ENCODE assay signal across 17 cellular contexts in the genomic region with DNA sequence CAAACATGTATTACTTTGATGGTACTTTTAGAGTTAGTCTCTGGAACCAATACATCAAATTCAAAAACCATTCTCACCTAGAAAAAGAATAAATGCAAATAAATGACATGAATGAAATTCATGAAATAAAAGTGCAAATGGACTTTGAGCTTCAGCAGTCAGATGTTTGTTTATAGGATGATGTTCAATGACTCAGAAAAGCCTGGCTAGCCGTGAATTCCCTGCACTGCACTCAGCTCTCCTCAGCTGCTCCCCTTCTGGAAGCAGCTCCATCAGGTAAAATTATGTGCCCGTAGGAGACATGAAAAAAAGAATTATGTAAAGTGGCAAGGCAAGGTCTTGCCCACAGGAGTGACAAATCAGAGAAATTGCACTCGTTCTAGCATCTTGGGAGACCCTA.
DNase-seq lines count a peak whose midpoint lies in the region; ATAC-seq, FAIRE-seq and TF ChIP-seq lines count a peak whose summit lies in the region.
"Had no signal": no experiment of that assay in that cellular context is flagged by ENCODE, and none has a peak within 500 bp of the region (broad histone marks: within the 10 kb centered on the region; RNA-seq: fewer than 3 reads in every experiment).

No MANE protein-coding gene starts in this region.

- no peaks in the 10 kb centered on the region for H3K9me3 ChIP-seq in astrocyte (ENCODE audit: insufficient read depth, low read depth, low read length)
- H3K9me3 ChIP-seq: ovary had no signal

- peak; percentile 47 for DNase-seq in ACHN
- peak; percentile 15 for DNase-seq in HPDE6-E6E7 (ENCODE audit: extremely low spot score)
- peak; percentile 61 for DNase-seq in astrocyte (ENCODE audit: low read depth)
- DNase-seq in iris pigment epithelial cell (ENCODE audit: low read depth) = peak; percentile 89
- no peak for DNase-seq in NCI-H2081 (lab: John Stamatoyannopoulos, UW)
- no peak for DNase-seq in mucosa of gallbladder (ENCODE audit: low spot score)
- DNase-seq: activated CD4-positive, alpha-beta T cell treated with anti-CD3 and anti-CD28 coated beads for 48 hours; activated naive CD8-positive, alpha-beta T cell treated with anti-CD3 and anti-CD28 coated beads, Interleukin-2, amount 10 ng/mL, durations not matched to agents 7 days and 5 days; activated T-cell treated with anti-CD3 and anti-CD28 coated beads, Interleukin-2, amount 50 U/mL, for 24 hours; NCI-H1105; NCI-H446; ovary; PC-9; stimulated activated CD4-positive, alpha-beta T cell treated with anti-CD3 and anti-CD28 coated beads, Interleukin-12 subunit alpha, Interleukin-12 subunit beta, amount 100 ng/mL, for 4 hours had no signal

- peak overlapping the region; percentile 65 for H3K9ac ChIP-seq in astrocyte (ENCODE audit: low read length)

- peak; percentile 66 for FAIRE-seq in astrocyte (lab: Jason Lieb, UNC)

- no peak for TF ChIP-seq CTCF in astrocyte (IDR thresholded peaks at IDR 0.05; ENCODE audit: insufficient read depth, low read depth, low read length)

- peak overlapping the region; percentile 6 for H3K4me3 Mint-ChIP-seq in astrocyte (ENCODE audit: unreplicated experiment)
- H3K4me3 Mint-ChIP-seq in stimulated activated memory B cell treated with anti-CD40 and anti-IgM and Interleukin-4, amounts not matched to agents 10 μg/mL and 1 μg/mL and 100 μg/mL, for 72 hours = no peak overlapping the region
- H3K4me3 Mint-ChIP-seq: activated naive CD8-positive, alpha-beta T cell treated with anti-CD3 and anti-CD28 coated beads, Interleukin-2, amount 10 ng/mL, durations not matched to agents 7 days and 5 days; activated T-cell treated with anti-CD3 and anti-CD28 coated beads, Interleukin-2, amount 50 U/mL, for 24 hours; dendritic cell treated with granulocyte-macrophage colony-stimulating factor and Interleukin-4, amounts not matched to agents 40 ng/mL and 50 ng/mL, for 4 days had no signal

- H3K27me3 Mint-ChIP-seq in astrocyte (ENCODE audit: low read depth, unreplicated experiment) = no peaks in the 10 kb centered on the region
- no peaks in the 10 kb centered on the region for H3K27me3 Mint-ChIP-seq in stimulated activated memory B cell treated with anti-CD40 and anti-IgM and Interleukin-4, amounts not matched to agents 10 μg/mL and 1 μg/mL and 100 μg/mL, for 72 hours
- H3K27me3 Mint-ChIP-seq: activated naive CD8-positive, alpha-beta T cell treated with anti-CD3 and anti-CD28 coated beads, Interleukin-2, amount 10 ng/mL, durations not matched to agents 7 days and 5 days; activated T-cell treated with anti-CD3 and anti-CD28 coated beads, Interleukin-2, amount 50 U/mL, for 24 hours; dendritic cell treated with granulocyte-macrophage colony-stimulating factor and Interleukin-4, amounts not matched to agents 40 ng/mL and 50 ng/mL, for 4 days had no signal

- no peak overlapping the region for H3K4me3 ChIP-seq in astrocyte (ENCODE audit: insufficient read depth, low read depth, low read length)
- H3K4me3 ChIP-seq: ovary, PC-9 had no signal

- in situ Hi-C loops in ACHN (cut with HindIII; ENCODE audit: low pct_ligation_motif_present, low pct_unique_long_range_greater_than_20kb, low sequenced_read_pairs) = no loop called here

- H3K9me3 Mint-ChIP-seq in astrocyte (ENCODE audit: unreplicated experiment) = peaks cover 3% of the 10 kb centered on the region
- peaks cover 6% of the 10 kb centered on the region for H3K9me3 Mint-ChIP-seq in stimulated activated memory B cell treated with anti-CD40 and anti-IgM and Interleukin-4, amounts not matched to agents 10 μg/mL and 1 μg/mL and 100 μg/mL, for 72 hours
- H3K9me3 Mint-ChIP-seq: activated naive CD8-positive, alpha-beta T cell treated with anti-CD3 and anti-CD28 coated beads, Interleukin-2, amount 10 ng/mL, durations not matched to agents 7 days and 5 days had no signal

- ATAC-seq in GM21515 (IDR thresholded peaks at IDR 0.05; ENCODE audit: unreplicated experiment) = no peak
- no peak for ATAC-seq in stimulated activated memory B cell treated with anti-CD40 and anti-IgM and Interleukin-4, amounts not matched to agents 10 μg/mL and 1 μg/mL and 100 μg/mL, for 72 hours

- H3K4me1 ChIP-seq in astrocyte (ENCODE audit: insufficient read depth, low read length) = peaks cover 38% of the 10 kb centered on the region

- no peaks in the 10 kb centered on the region for H4K20me1 ChIP-seq in astrocyte (ENCODE audit: insufficient read depth, low read length)

- no peak overlapping the region for H2AFZ ChIP-seq in astrocyte (ENCODE audit: low read depth, low read length)
- H2AFZ ChIP-seq: PC-9 had no signal

- peak overlapping the region; percentile 97 for H3K27ac Mint-ChIP-seq in astrocyte (ENCODE audit: unreplicated experiment)
- H3K27ac Mint-ChIP-seq in stimulated activated memory B cell treated with anti-CD40 and anti-IgM and Interleukin-4, amounts not matched to agents 10 μg/mL and 1 μg/mL and 100 μg/mL, for 72 hours = no peak overlapping the region
- H3K27ac Mint-ChIP-seq: activated naive CD8-positive, alpha-beta T cell treated with anti-CD3 and anti-CD28 coated beads, Interleukin-2, amount 10 ng/mL, durations not matched to agents 7 days and 5 days; activated T-cell treated with anti-CD3 and anti-CD28 coated beads, Interleukin-2, amount 50 U/mL, for 24 hours; dendritic cell treated with granulocyte-macrophage colony-stimulating factor and Interleukin-4, amounts not matched to agents 40 ng/mL and 50 ng/mL, for 4 days had no signal

- peaks cover 57% of the 10 kb centered on the region for H3K4me1 Mint-ChIP-seq in astrocyte (ENCODE audit: low read depth, unreplicated experiment)
- no peaks in the 10 kb centered on the region for H3K4me1 Mint-ChIP-seq in stimulated activated memory B cell treated with anti-CD40 and anti-IgM and Interleukin-4, amounts not matched to agents 10 μg/mL and 1 μg/mL and 100 μg/mL, for 72 hours
- H3K4me1 Mint-ChIP-seq: activated naive CD8-positive, alpha-beta T cell treated with anti-CD3 and anti-CD28 coated beads, Interleukin-2, amount 10 ng/mL, durations not matched to agents 7 days and 5 days had no signal

- H3K36me3 ChIP-seq in astrocyte (ENCODE audit: insufficient read depth, low read length) = no peaks in the 10 kb centered on the region
- H3K36me3 ChIP-seq: ovary had no signal

- peak overlapping the region; percentile 87 for H3K27ac ChIP-seq in astrocyte (ENCODE audit: low read depth, low read length)
- H3K27ac ChIP-seq: ovary, PC-9 had no signal

- no peaks in the 10 kb centered on the region for H3K36me3 Mint-ChIP-seq in astrocyte (ENCODE audit: low read depth, unreplicated experiment)
- no peaks in the 10 kb centered on the region for H3K36me3 Mint-ChIP-seq in stimulated activated memory B cell treated with anti-CD40 and anti-IgM and Interleukin-4, amounts not matched to agents 10 μg/mL and 1 μg/mL and 100 μg/mL, for 72 hours
- H3K36me3 Mint-ChIP-seq: activated naive CD8-positive, alpha-beta T cell treated with anti-CD3 and anti-CD28 coated beads, Interleukin-2, amount 10 ng/mL, durations not matched to agents 7 days and 5 days had no signal

- H3K27me3 ChIP-seq in astrocyte (ENCODE audit: insufficient read depth, low read length) = no peaks in the 10 kb centered on the region
- H3K27me3 ChIP-seq: ovary had no signal

- no peaks in the 10 kb centered on the region for H3K79me2 ChIP-seq in astrocyte (ENCODE audit: insufficient read depth, low read length)

- H3K4me2 ChIP-seq in astrocyte (ENCODE audit: low read length) = peak overlapping the region; percentile 49
- H3K4me2 ChIP-seq: PC-9 had no signal

Comparison
In these comparisons a context has a peak if more than half of its experiments do, and no peak if none do; other contexts are left out.
1. DNase-seq: peak in ACHN (single experiment), HPDE6-E6E7 (single experiment), astrocyte (single experiment) and iris pigment epithelial cell (single experiment); none in NCI-H2081 (0 of 2) and mucosa of gallbladder (single experiment).